ENCODE assay signal across 19 cellular contexts in genomic region chr1:56225964-56226594, GRCh38.
"Had no signal": no experiment of that assay in that cellular context is flagged by ENCODE, and none has a peak within 500 bp of the region (broad histone marks: within the 10 kb centered on the region; RNA-seq: fewer than 3 reads in every experiment).

No MANE protein-coding gene starts in this region.

- H3K9me3 ChIP-seq: SK-N-SH had no signal

- H3K9ac ChIP-seq: SK-N-SH had no signal

- H3K27ac ChIP-seq: RWPE1 had no signal

- H3K4me2 ChIP-seq: SK-N-SH had no signal

- ATAC-seq: Panc1 had no signal

- DNase-seq: IMR-90, MM.1S, NCI-H1092 treated with DMSO at 0.1 percent for 48 hours, NCI-H1436, NCI-H187, NCI-H2029, NCI-H2081 treated with DMSO at 0.1 percent for 48 hours, NCI-H2171, NCI-H226, NCI-H446, NCI-H510A, NCI-H524 treated with DMSO at 0.1 percent for 48 hours, NCI-H69, NCI-H774, SHP77, SK-N-SH, SW 1271 had no signal
